9 cellular contexts compared by ENCODE assay signal in genomic region chr10:93072225-93072712, GRCh38. TPM values are rescaled to one million over a fixed set of nuclear protein-coding genes. Genes with fewer than 3 reads are reported as not detected.
DNase-seq lines count a peak whose midpoint lies in the region; ATAC-seq and TF ChIP-seq lines count a peak whose summit lies in the region.
"Had no signal": no experiment of that assay in that cellular context is flagged by ENCODE, and none has a peak within 500 bp of the region (broad histone marks: within the 10 kb centered on the region; RNA-seq: fewer than 3 reads in every experiment).

No MANE protein-coding gene starts in this region.

- TF ChIP-seq CTCF in heart left ventricle (IDR thresholded peaks at IDR 0.05) (no peak), right atrium auricular region (IDR thresholded peaks at IDR 0.05) (no peak), body of pancreas (IDR thresholded peaks at IDR 0.05) (no peak)

- no peak overlapping the region for H2BK15ac ChIP-seq in mesendoderm (replicated peaks; ENCODE audit: low read depth)

- no peak overlapping the region for H4K8ac ChIP-seq in mesendoderm (ENCODE audit: low read depth, low read length)

- no peaks in the 10 kb centered on the region for H3K36me3 ChIP-seq in heart left ventricle
- no peaks in the 10 kb centered on the region for H3K36me3 ChIP-seq in right atrium auricular region
- no peaks in the 10 kb centered on the region for H3K36me3 ChIP-seq in body of pancreas (replicated peaks in 1 of 2; ENCODE audit: insufficient read depth in 1 of 2, low read depth in 2 of 2)
- peaks cover 5% of the 10 kb centered on the region for H3K36me3 ChIP-seq in mesendoderm (ENCODE audit: control insufficient read depth, insufficient read depth, low read length)
- H3K36me3 ChIP-seq in urinary bladder (ENCODE audit: insufficient read depth) = no peaks in the 10 kb centered on the region

- H3K56ac ChIP-seq in mesendoderm (ENCODE audit: low read length) = peak overlapping the region; percentile 68

- H3K79me1 ChIP-seq in mesendoderm (ENCODE audit: low read length) = peaks cover 3% of the 10 kb centered on the region

- no peak for ATAC-seq in heart left ventricle
- ATAC-seq in body of pancreas = peak; percentile 41

- H3K23ac ChIP-seq in mesendoderm (ENCODE audit: low read length) = peak overlapping the region; percentile 8

- H3K4me3 ChIP-seq in heart left ventricle (peak overlapping the region in 11 of 12 donors; percentile 27 to 56 (median 37)), right atrium auricular region (peak overlapping the region in 1 of 2 donors; percentile 43), body of pancreas (no peak overlapping the region), mesendoderm (ENCODE audit: low read length) (peak overlapping the region; percentile 29), urinary bladder (ENCODE audit: low read depth, low read length) (peak overlapping the region; percentile 30)

- intact Hi-C loops in heart left ventricle (cut with DNase I) = loop anchor here in 1 of 10 donors (10.0 kb wide), 1 partner anchor 283 kb away; no protein-coding TSS in a partner anchor
- intact Hi-C loops in body of pancreas (cut with DNase I) = no loop called here

- H2BK5ac ChIP-seq in mesendoderm (ENCODE audit: low read length) = no peak overlapping the region

- 1% methylated on average over 22 to 27 of the region's 27 CpGs for WGBS in heart left ventricle, 4 donors
- 1 to 2% methylated on average over 7 to 27 of the region's 27 CpGs for WGBS in body of pancreas, 2 donors
- no CpG with 5 or more reads among the region's 27 CpGs for WGBS in mesendoderm (ENCODE audit: extremely low coverage, insufficient coverage, low lambda C conversion rate)
- WGBS in urinary bladder = 1% methylated on average over 27 of the region's 27 CpGs

- H3K27ac ChIP-seq in heart left ventricle (no peak overlapping the region), right atrium auricular region (no peak overlapping the region), body of pancreas (no peak overlapping the region), mesendoderm (ENCODE audit: low read depth, low read length) (no peak overlapping the region), urinary bladder (ENCODE audit: low read depth) (no peak overlapping the region)

- in situ Hi-C loops in KBM-7 (cut with MboI; ENCODE audit: low pct_unique_long_range_greater_than_20kb, low sequenced_read_pairs) = no loop called here

- H3K79me2 ChIP-seq in mesendoderm (ENCODE audit: control insufficient read depth, insufficient read depth, low read length) = peaks cover 15% of the 10 kb centered on the region

- peak overlapping the region; percentile 59 for H3K4me2 ChIP-seq in mesendoderm (ENCODE audit: low read length)

- no peak for TF ChIP-seq POLR2A in heart left ventricle (IDR thresholded peaks at IDR 0.05)
- TF ChIP-seq POLR2A in body of pancreas (IDR thresholded peaks at IDR 0.05) = no peak

- no peak overlapping the region for H2BK120ac ChIP-seq in mesendoderm (ENCODE audit: low read depth, low read length)

- H4K5ac ChIP-seq in mesendoderm (ENCODE audit: low read length) = no peak overlapping the region

- H3K27me3 ChIP-seq in heart left ventricle (peaks cover 29 to 96% (median 83%) of the 10 kb centered on the region in 9 donors), right atrium auricular region (peaks cover 15 to 38% of the 10 kb centered on the region in 2 donors), body of pancreas (peaks cover 0 to 22% of the 10 kb centered on the region in 2 donors), mesendoderm (ENCODE audit: insufficient read depth, low read length, poor library complexity) (peaks cover 60% of the 10 kb centered on the region)

- H3K4ac ChIP-seq in mesendoderm (ENCODE audit: low read depth, low read length) = no peak overlapping the region

- H3K4me1 ChIP-seq in heart left ventricle = peaks cover 5 to 48% (median 29%) of the 10 kb centered on the region in 12 donors
- H3K4me1 ChIP-seq in right atrium auricular region = peaks cover 0 to 49% of the 10 kb centered on the region in 2 donors
- H3K4me1 ChIP-seq in body of pancreas = peaks cover 31% of the 10 kb centered on the region
- no peaks in the 10 kb centered on the region for H3K4me1 ChIP-seq in mesendoderm (ENCODE audit: control insufficient read depth, low read depth, low read length)
- peaks cover 4% of the 10 kb centered on the region for H3K4me1 ChIP-seq in urinary bladder (ENCODE audit: insufficient read depth)

- peak overlapping the region; percentile 21 for H3K18ac ChIP-seq in mesendoderm (ENCODE audit: low read length)

- H3K9me3 ChIP-seq in heart left ventricle = no peaks in the 10 kb centered on the region
- no peaks in the 10 kb centered on the region for H3K9me3 ChIP-seq in right atrium auricular region
- H3K9me3 ChIP-seq in body of pancreas = no peaks in the 10 kb centered on the region

- DNase-seq in heart left ventricle = no peak
- no peak for DNase-seq in right atrium auricular region (ENCODE audit: low spot score)
- no peak for DNase-seq in body of pancreas
- no peak for DNase-seq in mesendoderm
- DNase-seq in amygdala (lab: John Stamatoyannopoulos, UW) = no peak
- DNase-seq in KBM-7 = no peak
- DNase-seq in DMS114 treated with DMSO at 0.1 percent for 48 hours (lab: John Stamatoyannopoulos, UW; ENCODE audit: unreplicated experiment) = no peak

- H2AK5ac ChIP-seq in mesendoderm (ENCODE audit: low read length) = no peak overlapping the region

- H3K9ac ChIP-seq in mesendoderm (ENCODE audit: low read length) = peak overlapping the region; percentile 97

RNA-seq across cellular contexts. Expression of gene CYP26A1, which starts 1.4 kb away (rescaled TPM):
- total RNA-seq in heart left ventricle (not detected), right atrium auricular region (not detected), body of pancreas (1 to 10 TPM in 1 of 2 donors, not detected in 1; 5.6 TPM), urinary bladder (not detected)
- polyA plus RNA-seq in heart left ventricle (not detected), urinary bladder (not detected)
- 49.3 TPM for polyA plus RNA-seq in mesendoderm (2013, experiment 1 of 2)
- 50.0 TPM for polyA plus RNA-seq in mesendoderm (2013, experiment 2 of 2)
- total RNA-seq: activated CD8-positive, alpha-beta memory T cell treated with anti-CD3 and anti-CD28 coated beads for 36 hours had no signal

RNA-seq across cellular contexts. Expression of gene CYP26C1, which starts 11.7 kb away (rescaled TPM):
- total RNA-seq in heart left ventricle (under 1 TPM in 1 of 9 donors, not detected in 8; 0.07 TPM), right atrium auricular region (not detected), body of pancreas (under 1 TPM; 0.33 to 0.52 TPM), urinary bladder (not detected)
- polyA plus RNA-seq in heart left ventricle (not detected), urinary bladder (not detected)
- polyA plus RNA-seq in mesendoderm (2013, experiment 1 of 2) = 0.10 TPM
- polyA plus RNA-seq in mesendoderm (2013, experiment 2 of 2) = 0.08 TPM

Comparison
In these comparisons a context has a peak if more than half of its experiments do, and no peak if none do; other contexts are left out.
1. H3K4me3 ChIP-seq: peak in heart left ventricle (11 of 12), mesendoderm (single experiment) and urinary bladder (single experiment); none in body of pancreas (0 of 2).